ENCODE assay signal across 9 cellular contexts in genomic region chr2:36277146-36277808, GRCh38.
DNase-seq lines count a peak whose midpoint lies in the region; ATAC-seq and TF ChIP-seq lines count a peak whose summit lies in the region.
"Had no signal": no experiment of that assay in that cellular context is flagged by ENCODE, and none has a peak within 500 bp of the region (broad histone marks: within the 10 kb centered on the region; RNA-seq: fewer than 3 reads in every experiment).

No MANE protein-coding gene starts in this region.

- TF ChIP-seq CTCF in coronary artery (IDR thresholded peaks at IDR 0.05), result no peak

- no peak overlapping the region for H3K4me3 ChIP-seq in coronary artery

- peak; percentile 69 for ATAC-seq in GM18861 (IDR thresholded peaks at IDR 0.05; ENCODE audit: unreplicated experiment)
- peak; percentile 50 for ATAC-seq in HG03378 (IDR thresholded peaks at IDR 0.05; ENCODE audit: unreplicated experiment)

- H3K9me3 Mint-ChIP-seq in activated naive CD4-positive, alpha-beta T cell treated with anti-CD3 and anti-CD28 coated beads, Interleukin-2, amount 50 U/mL, for 24 hours, result peaks cover 10% of the 10 kb centered on the region

- H3K36me3 Mint-ChIP-seq in activated naive CD4-positive, alpha-beta T cell treated with anti-CD3 and anti-CD28 coated beads, Interleukin-2, amount 50 U/mL, for 24 hours, result peaks cover 2% of the 10 kb centered on the region

- H3K27me3 Mint-ChIP-seq in activated naive CD4-positive, alpha-beta T cell treated with anti-CD3 and anti-CD28 coated beads, Interleukin-2, amount 50 U/mL, for 24 hours, result no peaks in the 10 kb centered on the region
- H3K27me3 Mint-ChIP-seq: central memory CD8-positive, alpha-beta T cell had no signal

- peak overlapping the region; percentile 20 for H3K27ac Mint-ChIP-seq in activated naive CD4-positive, alpha-beta T cell treated with anti-CD3 and anti-CD28 coated beads, Interleukin-2, amount 50 U/mL, for 24 hours

- no peak overlapping the region for H3K27ac ChIP-seq in coronary artery

- DNase-seq in renal cortical epithelial cell (ENCODE audit: low read depth), result peak; percentile 77
- no peak for DNase-seq in HuH-7.5 (ENCODE audit: low spot score)
- DNase-seq in NCI-H345 treated with DMSO at 0.1 percent for 48 hours (lab: John Stamatoyannopoulos, UW; ENCODE audit: unreplicated experiment), result no peak
- DNase-seq in cerebellum (ENCODE audit: low spot score), result no peak
- no peak for DNase-seq in coronary artery (ENCODE audit: low spot score)

- no peak overlapping the region for H3K4me3 Mint-ChIP-seq in activated naive CD4-positive, alpha-beta T cell treated with anti-CD3 and anti-CD28 coated beads, Interleukin-2, amount 50 U/mL, for 24 hours
- H3K4me3 Mint-ChIP-seq: central memory CD8-positive, alpha-beta T cell had no signal

- H3K4me1 Mint-ChIP-seq in activated naive CD4-positive, alpha-beta T cell treated with anti-CD3 and anti-CD28 coated beads, Interleukin-2, amount 50 U/mL, for 24 hours, result no peaks in the 10 kb centered on the region
- H3K4me1 Mint-ChIP-seq: central memory CD8-positive, alpha-beta T cell had no signal
